Comparison of ENCODE assay signal across 8 cellular contexts in genomic region chr15:52529289-52529929, GRCh38. TPM values are rescaled to one million over a fixed set of nuclear protein-coding genes. Genes with fewer than 3 reads are reported as not detected.
DNase-seq lines count a peak whose midpoint lies in the region; ATAC-seq and TF ChIP-seq lines count a peak whose summit lies in the region.

No MANE protein-coding gene starts in this region.

- no peaks in the 10 kb centered on the region for H3K9me3 ChIP-seq in endocrine pancreas (ENCODE audit: control insufficient read depth, low read length)
- H3K9me3 ChIP-seq in uterus = no peaks in the 10 kb centered on the region

- H3K4me3 Mint-ChIP-seq in nephron = peak overlapping the region; percentile 81 to 85 (median 84)

- H3K9ac ChIP-seq in endocrine pancreas (ENCODE audit: control insufficient read depth, insufficient read depth, low read length) = peak overlapping the region; percentile 36

- peaks cover 10% of the 10 kb centered on the region for H3K4me1 Mint-ChIP-seq in nephron

- peaks cover 3% of the 10 kb centered on the region for H3K9me3 Mint-ChIP-seq in nephron

- TF ChIP-seq CTCF in GM13976 (IDR thresholded peaks at IDR 0.05; ENCODE audit: borderline replicate concordance, control extremely low read depth, extremely low read depth, insufficient read depth, missing control alignments) (no peak), nephron (IDR thresholded peaks at IDR 0.05; ENCODE audit: unreplicated experiment in 3 of 3) (no peak), uterus (IDR thresholded peaks at IDR 0.05) (no peak)

- H3K4me3 ChIP-seq in endocrine pancreas (ENCODE audit: control insufficient read depth, insufficient read depth, low read length) (peak overlapping the region; percentile 49), uterus (peak overlapping the region; percentile 79 to 93)

- H3K27ac Mint-ChIP-seq in nephron = no peak overlapping the region

- H3K27me3 ChIP-seq in endocrine pancreas (ENCODE audit: control insufficient read depth, insufficient read depth, low read length) (no peaks in the 10 kb centered on the region), uterus (no peaks in the 10 kb centered on the region)

- in situ Hi-C loops in GM13976 (cut with MboI; ENCODE audit: low sequenced_read_pairs, unreplicated experiment) = no loop called here

- H3K27me3 Mint-ChIP-seq in nephron (ENCODE audit: low read depth) = peaks cover 73% of the 10 kb centered on the region

- intact Hi-C loops in uterus (cut with DNase I; ENCODE audit: low total_unique reads) = no loop called here

- TF ChIP-seq POLR2A in uterus (IDR thresholded peaks at IDR 0.05) = no peak

- peak overlapping the region; percentile 79 to 92 for H3K27ac ChIP-seq in uterus

- no peaks in the 10 kb centered on the region for H3K36me3 Mint-ChIP-seq in nephron (ENCODE audit: low read depth)

- no peaks in the 10 kb centered on the region for H3K36me3 ChIP-seq in endocrine pancreas (ENCODE audit: control insufficient read depth, insufficient read depth, low read length)
- H3K36me3 ChIP-seq in uterus = no peaks in the 10 kb centered on the region

- ATAC-seq in HG03342 (IDR thresholded peaks at IDR 0.05; ENCODE audit: unreplicated experiment) (peak; percentile 5), HG03108 (IDR thresholded peaks at IDR 0.05; ENCODE audit: unreplicated experiment) (no peak)

- DNase-seq in GM13976 (ENCODE audit: low spot score) (peak; percentile 27), uterus (peak in 1 of 2 donors; percentile 17), iPS-NIHi11 (ENCODE audit: low spot score) (no peak)
- peak; percentile 12 to 16 for DNase-seq in activated CD4-positive, alpha-beta T cell treated with anti-CD3 and anti-CD28 coated beads for 4 hours

- H3K4me1 ChIP-seq in endocrine pancreas (ENCODE audit: control insufficient read depth, insufficient read depth, low read length) = no peaks in the 10 kb centered on the region
- H3K4me1 ChIP-seq in uterus = no peaks in the 10 kb centered on the region

RNA-seq across cellular contexts. Expression of gene MYO5A, which starts 0.7 kb away (rescaled TPM):
- total RNA-seq in uterus = 10 to 100 TPM; 10.3 to 26.0 (median 22.7) TPM

RNA-seq across cellular contexts. Expression of gene ARPP19, which starts 39.4 kb away (rescaled TPM):
- total RNA-seq in uterus = 100 to 1,000 TPM in 2 of 4 donors, 10 to 100 TPM in 2; 45.3 to 250 (median 129) TPM
